Comparison of ENCODE assay signal across 9 cellular contexts in the genomic region with DNA sequence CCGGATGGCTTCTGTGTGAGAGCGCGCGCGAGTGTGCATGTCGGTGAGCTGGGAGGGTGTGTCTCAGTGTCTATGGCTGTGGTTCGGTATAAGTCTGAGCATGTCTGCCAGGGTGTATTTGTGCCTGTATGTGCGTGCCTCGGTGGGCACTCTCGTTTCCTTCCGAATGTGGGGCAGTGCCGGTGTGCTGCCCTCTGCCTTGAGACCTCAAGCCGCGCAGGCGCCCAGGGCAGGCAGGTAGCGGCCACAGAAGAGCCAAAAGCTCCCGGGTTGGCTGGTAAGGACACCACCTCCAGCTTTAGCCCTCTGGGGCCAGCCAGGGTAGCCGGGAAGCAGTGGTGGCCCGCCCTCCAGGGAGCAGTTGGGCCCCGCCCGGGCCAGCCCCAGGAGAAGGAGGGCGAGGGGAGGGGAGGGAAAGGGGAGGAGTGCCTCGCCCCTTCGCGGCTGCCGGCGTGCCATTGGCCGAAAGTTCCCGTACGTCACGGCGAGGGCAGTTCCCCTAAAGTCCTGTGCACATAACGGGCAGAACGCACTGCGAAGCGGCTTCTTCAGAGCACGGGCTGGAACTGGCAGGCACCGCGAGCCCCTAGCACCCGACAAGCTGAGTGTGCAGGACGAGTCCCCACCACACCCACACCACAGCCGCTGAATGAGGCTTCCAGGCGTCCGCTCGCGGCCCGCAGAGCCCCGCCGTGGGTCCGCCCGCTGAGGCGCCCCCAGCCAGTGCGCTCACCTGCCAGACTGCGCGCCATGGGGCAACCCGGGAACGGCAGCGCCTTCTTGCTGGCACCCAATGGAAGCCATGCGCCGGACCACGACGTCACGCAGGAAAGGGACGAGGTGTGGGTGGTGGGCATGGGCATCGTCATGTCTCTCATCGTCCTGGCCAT. TPM values are rescaled to one million over a fixed set of nuclear protein-coding genes. Genes with fewer than 3 reads are reported as not detected.
DNase-seq lines count a peak whose midpoint lies in the region; ATAC-seq and TF ChIP-seq lines count a peak whose summit lies in the region.
"Had no signal": no experiment of that assay in that cellular context is flagged by ENCODE, and none has a peak within 500 bp of the region (broad histone marks: within the 10 kb centered on the region; RNA-seq: fewer than 3 reads in every experiment).

TSS of gene ADRB2 (plus strand) at position 530 of the 890 bp plus-strand sequence. CDS start at position 751, 221 bp downstream.

- H3K4me3 Mint-ChIP-seq in activated CD4-positive, alpha-beta memory T cell treated with anti-CD3 and anti-CD28 coated beads for 36 hours: peak within 1 kb of the TSS; percentile 80

- peaks cover 35% of the 10 kb centered on the region for H3K4me1 Mint-ChIP-seq in activated CD4-positive, alpha-beta memory T cell treated with anti-CD3 and anti-CD28 coated beads for 36 hours (ENCODE audit: low read depth)

- peak; percentile 10; the same call in 1 of the 2 replicates for TF ChIP-seq CTCF in 22Rv1 (IDR thresholded peaks at IDR 0.05)
- peak in 11 of 56 donors; percentile 4 to 28 (median 9) for TF ChIP-seq CTCF in dorsolateral prefrontal cortex (IDR thresholded peaks at IDR 0.05 in 54 of 56, conservative IDR thresholded peaks at IDR 0.05 in 2 of 56; ENCODE audit: low read depth in 1 of 56, partially characterized antibody in 56 of 56)
- no peak for TF ChIP-seq CTCF in lower leg skin (IDR thresholded peaks at IDR 0.05)

- POLR2A ChIA-PET in activated CD4-positive, alpha-beta memory T cell treated with anti-CD3 and anti-CD28 coated beads for 36 hours (lab: Charles Lee): no interaction called here

- intact Hi-C loops in activated CD4-positive, alpha-beta memory T cell treated with anti-CD3 and anti-CD28 coated beads for 36 hours (cut with micrococcal nuclease): loop anchor here (1.0 to 10.0 kb wide), 6 partner anchors 17 to 448 kb away; partner anchors contain the start of gene AFAP1L1
- intact Hi-C loops in dorsolateral prefrontal cortex (cut with DNase I): loop anchor here in 1 of 2 donors (5.0 kb wide), 1 partner anchor 79 kb away; no protein-coding TSS in a partner anchor
- intact Hi-C loops in lower leg skin (cut with DNase I; ENCODE audit: low total_unique reads): loop anchor here (10.0 kb wide), 1 partner anchor 148 kb away; no protein-coding TSS in a partner anchor

- TF ChIP-seq POLR2A in lower leg skin (IDR thresholded peaks at IDR 0.05): peak in 1 of 2 donors; percentile 85

- DNase-seq in NCI-H446 (lab: John Stamatoyannopoulos, UW) (peak; percentile 74 to 90), dorsolateral prefrontal cortex (peak; percentile 49 to 91 (median 84)), lower leg skin (ENCODE audit: low spot score in 2 of 2) (peak; percentile 96 to 99)
- DNase-seq in activated CD4-positive, alpha-beta memory T cell treated with anti-CD3 and anti-CD28 coated beads for 36 hours: peak; percentile 93
- DNase-seq in stimulated activated CD4-positive, alpha-beta T cell treated with anti-CD3 and anti-CD28 coated beads, Interleukin-4, amount 100 ng/mL, for 4 hours: peak; percentile 79 to 84
- DNase-seq: DND-41 had no signal

- H3K27ac Mint-ChIP-seq in activated CD4-positive, alpha-beta memory T cell treated with anti-CD3 and anti-CD28 coated beads for 36 hours: peak within 1 kb of the TSS; percentile 46

- H3K4me3 ChIP-seq in dorsolateral prefrontal cortex: peak within 1 kb of the TSS; percentile 42 to 86 (median 67)
- H3K4me3 ChIP-seq in lower leg skin (ENCODE audit: low read depth, poor library complexity, severe bottlenecking): peak within 1 kb of the TSS; percentile 51

- CTCF ChIA-PET in activated CD4-positive, alpha-beta memory T cell treated with anti-CD3 and anti-CD28 coated beads for 36 hours (lab: Charles Lee): interaction anchor here (0.6 to 3.0 kb wide), 8 partner anchors 14 to 506 kb away, joined by 3 to 15 read pairs (median 3); no protein-coding TSS in a partner anchor

- H3K27me3 ChIP-seq in dorsolateral prefrontal cortex: peaks cover 0 to 8% (median 0%) of the 10 kb centered on the region in 45 donors

- WGBS in lower leg skin, 2 donors: 0 to 3% methylated on average over 24 to 35 of the region's 66 CpGs

- peak within 1 kb of the TSS; percentile 94 for H3K27ac ChIP-seq in 22Rv1
- H3K27ac ChIP-seq in dorsolateral prefrontal cortex: peak within 1 kb of the TSS in 50 of 59 donors; percentile 2 to 89 (median 72)

- no peaks in the 10 kb centered on the region for H3K9me3 Mint-ChIP-seq in activated CD4-positive, alpha-beta memory T cell treated with anti-CD3 and anti-CD28 coated beads for 36 hours

- no peaks in the 10 kb centered on the region for H3K36me3 Mint-ChIP-seq in activated CD4-positive, alpha-beta memory T cell treated with anti-CD3 and anti-CD28 coated beads for 36 hours

- ATAC-seq in GM18867 (IDR thresholded peaks at IDR 0.05; ENCODE audit: unreplicated experiment) (peak; percentile 98), HG03095 (IDR thresholded peaks at IDR 0.05; ENCODE audit: unreplicated experiment) (peak; percentile 98)

- H3K27me3 Mint-ChIP-seq in activated CD4-positive, alpha-beta memory T cell treated with anti-CD3 and anti-CD28 coated beads for 36 hours: peaks cover 7% of the 10 kb centered on the region

RNA-seq across cellular contexts. Expression of gene ADRB2, which starts in this region (rescaled TPM):
- under 1 TPM; 0.36 to 0.52 TPM for total RNA-seq in activated CD4-positive, alpha-beta memory T cell treated with anti-CD3 and anti-CD28 coated beads for 36 hours
- total RNA-seq in dorsolateral prefrontal cortex (1 to 10 TPM; 1.1 to 6.1 (median 2.8) TPM), lower leg skin (10 to 100 TPM; 31.4 to 90.3 (median 42.9) TPM)

Comparison
In these comparisons a context has a peak if more than half of its experiments do, and no peak if none do; other contexts are left out.
1. Peak in every context shown above with its lines: DNase-seq, ATAC-seq, H3K4me3 ChIP-seq and H3K27ac ChIP-seq.
2. RNA of gene ADRB2 (total RNA-seq): 31.4 to 90.3 TPM in lower leg skin; 1.1 to 6.1 TPM in dorsolateral prefrontal cortex and 0.36 to 0.52 TPM in activated CD4-positive, alpha-beta memory T cell treated with anti-CD3 and anti-CD28 coated beads for 36 hours; every median in the first group is over 4 times any median in the second.
3. Peak in DNase-seq in activated CD4-positive, alpha-beta memory T cell treated with anti-CD3 and anti-CD28 coated beads for 36 hours; RNA of the gene not detected or under 1 TPM.